17 cellular contexts compared by ENCODE assay signal in genomic region chr6:147834377-147834776, GRCh38.
DNase-seq lines count a peak whose midpoint lies in the region; TF ChIP-seq lines count a peak whose summit lies in the region.
"Had no signal": no experiment of that assay in that cellular context is flagged by ENCODE, and none has a peak within 500 bp of the region (broad histone marks: within the 10 kb centered on the region; RNA-seq: fewer than 3 reads in every experiment).

No MANE protein-coding gene starts in this region.

- H3K9me3 ChIP-seq in A673 (ENCODE audit: low read depth, low read length, poor library complexity, severe bottlenecking), result no peaks in the 10 kb centered on the region
- H3K9me3 ChIP-seq: MG63 had no signal

- no peaks in the 10 kb centered on the region for H3K27me3 ChIP-seq in A673 (replicated peaks; ENCODE audit: insufficient read depth, low read depth, low read length, poor library complexity)
- H3K27me3 ChIP-seq: MG63 had no signal

- CTCF ChIA-PET in A673 (lab: Charles Lee), result no interaction called here

- intact Hi-C loops in A673 (cut with micrococcal nuclease; ENCODE audit: unreplicated experiment), result no loop called here

- peak; percentile 21 for DNase-seq in A673 (ENCODE audit: low spot score)
- peak; percentile 38 for DNase-seq in LHCN-M2 (ENCODE audit: low read depth)
- peak; percentile 74 for DNase-seq in NCI-H524 treated with DMSO at 0.1 percent for 48 hours (lab: John Stamatoyannopoulos, UW)
- no peak for DNase-seq in glutamatergic neuron
- no peak for DNase-seq in iPS-NIHi11 (ENCODE audit: low spot score)
- DNase-seq in activated T-cell treated with anti-CD3 and anti-CD28 coated beads for 4 hours, result no peak
- no peak for DNase-seq in EL
- DNase-seq: AML-193; CD4-positive, alpha-beta memory T cell; H7; MG63; NCI-H1417; NCI-H2029; NCI-H510A treated with DMSO at 0.1 percent for 48 hours; NK-92 treated with Interleukin-12 subunit alpha and Interleukin-12 subunit beta, amount 100 ng/mL, for 24 hours; PC-9; SW 1271 had no signal

- no peak for TF ChIP-seq CTCF in A673 (conservative IDR thresholded peaks at IDR 0.05; ENCODE audit: low read depth, low read length)
- no peak for TF ChIP-seq CTCF in glutamatergic neuron (IDR thresholded peaks at IDR 0.05; ENCODE audit: partially characterized antibody, unreplicated experiment)

- H3K27me3 Mint-ChIP-seq in glutamatergic neuron (ENCODE audit: unreplicated experiment), result no peaks in the 10 kb centered on the region
- H3K27me3 Mint-ChIP-seq: CD4-positive, alpha-beta memory T cell had no signal

- no peaks in the 10 kb centered on the region for H3K9me3 Mint-ChIP-seq in glutamatergic neuron (ENCODE audit: unreplicated experiment)

- POLR2A ChIA-PET in A673 (lab: Charles Lee; ENCODE audit: low non-redundant PET), result no interaction called here

- H3K36me3 Mint-ChIP-seq in glutamatergic neuron (ENCODE audit: unreplicated experiment), result no peaks in the 10 kb centered on the region
- H3K36me3 Mint-ChIP-seq: CD4-positive, alpha-beta memory T cell had no signal

- H3K27ac Mint-ChIP-seq in glutamatergic neuron (ENCODE audit: unreplicated experiment), result peak overlapping the region; percentile 85
- H3K27ac Mint-ChIP-seq: CD4-positive, alpha-beta memory T cell had no signal

- H3K4me3 ChIP-seq in A673 (ENCODE audit: low read depth, low read length, poor library complexity, severe bottlenecking), result no peak overlapping the region
- H3K4me3 ChIP-seq: MG63, PC-9 had no signal

- no peaks in the 10 kb centered on the region for H3K36me3 ChIP-seq in A673 (ENCODE audit: insufficient read depth, low read length, poor library complexity, severe bottlenecking)
- H3K36me3 ChIP-seq: MG63 had no signal

- no peaks in the 10 kb centered on the region for H3K4me1 ChIP-seq in A673 (ENCODE audit: insufficient read depth, low read length, poor library complexity, severe bottlenecking)

- BruUV-seq in A673 (replicated peaks; lab: Mats Ljungman, UMichigan), result no TSS peak

- H3K4me1 Mint-ChIP-seq in glutamatergic neuron (ENCODE audit: low read depth, unreplicated experiment), result peaks cover 33% of the 10 kb centered on the region
- H3K4me1 Mint-ChIP-seq: CD4-positive, alpha-beta memory T cell had no signal

- H3K4me3 Mint-ChIP-seq in glutamatergic neuron (ENCODE audit: unreplicated experiment), result peak overlapping the region; percentile 49
- H3K4me3 Mint-ChIP-seq: CD4-positive, alpha-beta memory T cell had no signal

- no peak overlapping the region for H3K27ac ChIP-seq in A673 (ENCODE audit: low read depth, low read length, poor library complexity, severe bottlenecking)
- H3K27ac ChIP-seq: PC-9 had no signal

Comparison
In these comparisons a context has a peak if more than half of its experiments do, and no peak if none do; other contexts are left out.
1. DNase-seq: peak in A673 (single experiment), LHCN-M2 (single experiment) and NCI-H524 treated with DMSO at 0.1 percent for 48 hours (single experiment); none in glutamatergic neuron (single experiment), iPS-NIHi11 (single experiment), activated T-cell treated with anti-CD3 and anti-CD28 coated beads for 4 hours (single experiment) and EL (single experiment).